10 cellular contexts compared by ENCODE assay signal in genomic region chr11:911890-912219, GRCh38. TPM values are rescaled to one million over a fixed set of nuclear protein-coding genes. Genes with fewer than 3 reads are reported as not detected.
DNase-seq lines count a peak whose midpoint lies in the region; ATAC-seq lines count a peak whose summit lies in the region.
"Had no signal": no experiment of that assay in that cellular context is flagged by ENCODE, and none has a peak within 500 bp of the region (broad histone marks: within the 10 kb centered on the region; RNA-seq: fewer than 3 reads in every experiment).

No MANE protein-coding gene starts in this region.

- no peak for DNase-seq in activated CD4-positive, alpha-beta T cell treated with anti-CD3 and anti-CD28 coated beads for 36 hours
- no peak for DNase-seq in activated CD4-positive, alpha-beta T cell treated with anti-CD3 and anti-CD28 coated beads for 48 hours
- no peak for DNase-seq in activated CD4-positive, alpha-beta memory T cell treated with anti-CD3 and anti-CD28 coated beads, Interleukin-2, amount 10 ng/mL, durations not matched to agents 7 days and 5 days
- DNase-seq in occipital lobe (lab: John Stamatoyannopoulos, UW) = no peak
- DNase-seq in GDM1 (lab: John Stamatoyannopoulos, UW) = no peak
- DNase-seq in NCI-H2196 (lab: John Stamatoyannopoulos, UW; ENCODE audit: unreplicated experiment) = no peak

- H3K27ac Mint-ChIP-seq in activated CD4-positive, alpha-beta T cell treated with anti-CD3 and anti-CD28 coated beads for 36 hours = peak overlapping the region; percentile 88
- H3K27ac Mint-ChIP-seq in activated CD4-positive, alpha-beta memory T cell treated with anti-CD3 and anti-CD28 coated beads, Interleukin-2, amount 10 ng/mL, durations not matched to agents 7 days and 5 days = peak overlapping the region; percentile 80
- H3K27ac Mint-ChIP-seq in stimulated activated memory B cell treated with anti-CD40 and anti-IgM and Interleukin-4, amounts not matched to agents 10 μg/mL and 1 μg/mL and 100 μg/mL, for 72 hours = peak overlapping the region; percentile 86

- no peaks in the 10 kb centered on the region for H3K27me3 Mint-ChIP-seq in activated CD4-positive, alpha-beta T cell treated with anti-CD3 and anti-CD28 coated beads for 36 hours
- no peaks in the 10 kb centered on the region for H3K27me3 Mint-ChIP-seq in activated CD4-positive, alpha-beta memory T cell treated with anti-CD3 and anti-CD28 coated beads, Interleukin-2, amount 10 ng/mL, durations not matched to agents 7 days and 5 days
- H3K27me3 Mint-ChIP-seq in stimulated activated memory B cell treated with anti-CD40 and anti-IgM and Interleukin-4, amounts not matched to agents 10 μg/mL and 1 μg/mL and 100 μg/mL, for 72 hours = no peaks in the 10 kb centered on the region

- intact Hi-C loops in activated CD4-positive, alpha-beta T cell treated with anti-CD3 and anti-CD28 coated beads for 36 hours (cut with DNase I, micrococcal nuclease) = loop anchor here in 1 of 2 experiments (5.0 kb wide), 1 partner anchor 65 kb away; no protein-coding TSS in a partner anchor

- H3K9me3 Mint-ChIP-seq in activated CD4-positive, alpha-beta T cell treated with anti-CD3 and anti-CD28 coated beads for 36 hours (ENCODE audit: low read depth) = no peaks in the 10 kb centered on the region
- H3K9me3 Mint-ChIP-seq in activated CD4-positive, alpha-beta memory T cell treated with anti-CD3 and anti-CD28 coated beads, Interleukin-2, amount 10 ng/mL, durations not matched to agents 7 days and 5 days = no peaks in the 10 kb centered on the region
- no peaks in the 10 kb centered on the region for H3K9me3 Mint-ChIP-seq in stimulated activated memory B cell treated with anti-CD40 and anti-IgM and Interleukin-4, amounts not matched to agents 10 μg/mL and 1 μg/mL and 100 μg/mL, for 72 hours

- ATAC-seq in activated CD4-positive, alpha-beta T cell treated with anti-CD3 and anti-CD28 coated beads for 36 hours = no peak
- ATAC-seq in stimulated activated memory B cell treated with anti-CD40 and anti-IgM and Interleukin-4, amounts not matched to agents 10 μg/mL and 1 μg/mL and 100 μg/mL, for 72 hours = no peak

- H3K9me3 ChIP-seq in iPS-18c (ENCODE audit: control insufficient read depth, insufficient read depth, low read length) = peaks cover 2% of the 10 kb centered on the region
- H3K9me3 ChIP-seq: neutrophil, thyroid gland had no signal

- peak overlapping the region; percentile 80 for H3K4me3 Mint-ChIP-seq in activated CD4-positive, alpha-beta T cell treated with anti-CD3 and anti-CD28 coated beads for 36 hours
- H3K4me3 Mint-ChIP-seq in activated CD4-positive, alpha-beta memory T cell treated with anti-CD3 and anti-CD28 coated beads, Interleukin-2, amount 10 ng/mL, durations not matched to agents 7 days and 5 days = peak overlapping the region; percentile 85
- H3K4me3 Mint-ChIP-seq in stimulated activated memory B cell treated with anti-CD40 and anti-IgM and Interleukin-4, amounts not matched to agents 10 μg/mL and 1 μg/mL and 100 μg/mL, for 72 hours = peak overlapping the region; percentile 93

- POLR2A ChIA-PET in activated CD4-positive, alpha-beta T cell treated with anti-CD3 and anti-CD28 coated beads for 36 hours (lab: Charles Lee) = interaction anchor here (1.1 kb wide), 1 partner anchor 13 kb away, joined by 5 read pairs; no protein-coding TSS in a partner anchor
- POLR2A ChIA-PET in activated CD4-positive, alpha-beta memory T cell treated with anti-CD3 and anti-CD28 coated beads, Interleukin-2, amount 10 ng/mL, durations not matched to agents 7 days and 5 days (lab: Charles Lee) = interaction anchor here (0.8 to 1.7 kb wide), 6 partner anchors 10 to 143 kb away, joined by 3 to 6 read pairs (median 4); partner anchors contain the start of genes AP2A2 and TSPAN4

- H3K36me3 Mint-ChIP-seq in activated CD4-positive, alpha-beta T cell treated with anti-CD3 and anti-CD28 coated beads for 36 hours (ENCODE audit: low read depth) = peaks cover 5% of the 10 kb centered on the region
- no peaks in the 10 kb centered on the region for H3K36me3 Mint-ChIP-seq in activated CD4-positive, alpha-beta memory T cell treated with anti-CD3 and anti-CD28 coated beads, Interleukin-2, amount 10 ng/mL, durations not matched to agents 7 days and 5 days (ENCODE audit: low read depth)
- H3K36me3 Mint-ChIP-seq in stimulated activated memory B cell treated with anti-CD40 and anti-IgM and Interleukin-4, amounts not matched to agents 10 μg/mL and 1 μg/mL and 100 μg/mL, for 72 hours = peaks cover 3% of the 10 kb centered on the region

- H3K4me3 ChIP-seq in iPS-18c (ENCODE audit: insufficient read depth, low read depth, low read length) = peak overlapping the region; percentile 79; the same call in 1 of the 2 replicates

- CTCF ChIA-PET in activated CD4-positive, alpha-beta T cell treated with anti-CD3 and anti-CD28 coated beads for 36 hours (lab: Charles Lee) = interaction anchor here (0.6 to 1.3 kb wide), 3 partner anchors 13 to 36 kb away, joined by 3 to 11 read pairs (median 4); partner anchors contain the start of gene AP2A2
- CTCF ChIA-PET in activated CD4-positive, alpha-beta memory T cell treated with anti-CD3 and anti-CD28 coated beads, Interleukin-2, amount 10 ng/mL, durations not matched to agents 7 days and 5 days (lab: Charles Lee) = interaction anchor here (1.2 to 3.5 kb wide), 3 partner anchors 9 to 16 kb away, joined by 5 to 18 read pairs (median 6); partner anchors contain the start of gene AP2A2

- H3K4me1 Mint-ChIP-seq in activated CD4-positive, alpha-beta T cell treated with anti-CD3 and anti-CD28 coated beads for 36 hours = peaks cover 24% of the 10 kb centered on the region
- peaks cover 25% of the 10 kb centered on the region for H3K4me1 Mint-ChIP-seq in activated CD4-positive, alpha-beta memory T cell treated with anti-CD3 and anti-CD28 coated beads, Interleukin-2, amount 10 ng/mL, durations not matched to agents 7 days and 5 days
- peaks cover 33% of the 10 kb centered on the region for H3K4me1 Mint-ChIP-seq in stimulated activated memory B cell treated with anti-CD40 and anti-IgM and Interleukin-4, amounts not matched to agents 10 μg/mL and 1 μg/mL and 100 μg/mL, for 72 hours

RNA-seq across cellular contexts. Expression of gene CHID1, which starts 1.2 kb away (rescaled TPM):
- 10 to 100 TPM; 60.4 to 75.3 TPM for total RNA-seq in activated CD4-positive, alpha-beta T cell treated with anti-CD3 and anti-CD28 coated beads for 36 hours
- total RNA-seq in activated CD4-positive, alpha-beta memory T cell treated with anti-CD3 and anti-CD28 coated beads, Interleukin-2, amount 10 ng/mL, durations not matched to agents 7 days and 5 days = 10 to 100 TPM; 38.2 to 39.2 TPM
- 20.9 TPM for total RNA-seq in occipital lobe

RNA-seq across cellular contexts. Expression of gene AP2A2, which starts 13.8 kb away (rescaled TPM):
- 10 to 100 TPM; 43.5 to 71.6 TPM for total RNA-seq in activated CD4-positive, alpha-beta T cell treated with anti-CD3 and anti-CD28 coated beads for 36 hours
- 10 to 100 TPM; 50.5 to 51.1 TPM for total RNA-seq in activated CD4-positive, alpha-beta memory T cell treated with anti-CD3 and anti-CD28 coated beads, Interleukin-2, amount 10 ng/mL, durations not matched to agents 7 days and 5 days
- 35.6 TPM for total RNA-seq in occipital lobe
